Comparison of ENCODE assay signal across 8 cellular contexts in genomic region chr2:136468970-136469369, GRCh38.
A peak's percentile ranks its signal among the peaks of the same experiment; 100 is the strongest.
DNase-seq lines count a peak whose midpoint lies in the region; ATAC-seq and TF ChIP-seq lines count a peak whose summit lies in the region.
"Not testable (repeated sequence)": the region's sequence is repeated elsewhere in the genome, so short reads cannot be mapped to it uniquely, and the experiment has no call there.

No MANE protein-coding gene starts in this region.

- H2BK120ac ChIP-seq in neuronal stem cell (ENCODE audit: low read depth, low read length), result not testable (repeated sequence)

- 70 to 77% methylated on average over 4 to 7 of the region's 7 CpGs for WGBS in endodermal cell (ENCODE audit: insufficient coverage in 1 of 2, insufficient read length in 1 of 2), 2 experiments
- WGBS in neuronal stem cell (ENCODE audit: extremely low coverage in 2 of 2, insufficient read length in 2 of 2, insufficient replicate concordance in 1 of 2), 2 donors, result no CpG with 5 or more reads among the region's 7 CpGs

- H3K27ac ChIP-seq in GM23338 (ENCODE audit: low read depth); endodermal cell (ENCODE audit: low read depth, low read length); neuronal stem cell (replicated peaks; ENCODE audit: low read length): not testable (repeated sequence)

- intact Hi-C loops in Calu3 (cut with micrococcal nuclease; ENCODE audit: unreplicated experiment), result not testable (repeated sequence)

- not testable (repeated sequence) for H3K36me3 Mint-ChIP-seq in Calu3 (ENCODE audit: insufficient read depth, unreplicated experiment); endodermal cell (ENCODE audit: low read depth)
- H3K36me3 Mint-ChIP-seq in GM23338 (ENCODE audit: low read depth), result peaks cover 12% of the 10 kb centered on the region; the same call in 2 of the 3 replicates

- H3K27ac Mint-ChIP-seq in Calu3 (ENCODE audit: unreplicated experiment); GM23338; endodermal cell: not testable (repeated sequence)

- H3K27me3 Mint-ChIP-seq in Calu3 (ENCODE audit: unreplicated experiment) (peaks cover 13% of the 10 kb centered on the region), endodermal cell (ENCODE audit: insufficient read depth) (peaks cover 53% of the 10 kb centered on the region)
- H3K27me3 Mint-ChIP-seq in GM23338 (ENCODE audit: insufficient read depth, low read depth, poor library complexity), result not testable (repeated sequence)

- BruUV-seq in Calu3 (replicated peaks; lab: Mats Ljungman, UMichigan), result not testable (repeated sequence)

- not testable (repeated sequence) for H3K4me2 ChIP-seq in GM23338; neuronal stem cell (ENCODE audit: insufficient read depth, low read length, poor library complexity, severe bottlenecking)

- ATAC-seq in GM23338, result not testable (repeated sequence)

- H3K4ac ChIP-seq in neuronal stem cell (ENCODE audit: low read length), result not testable (repeated sequence)

- not testable (repeated sequence) for H2BK12ac ChIP-seq in neuronal stem cell (ENCODE audit: low read length)

- peak; percentile 42 for DNase-seq in Calu3
- peak; percentile 26 for DNase-seq in GM23338 (ENCODE audit: low spot score)
- DNase-seq in NCI-H2081 (lab: John Stamatoyannopoulos, UW), result peak; percentile 9 to 55
- peak; percentile 76 for DNase-seq in NCI-H2171 treated with DMSO at 0.1 percent for 48 hours (lab: John Stamatoyannopoulos, UW)
- peak; percentile 75 for DNase-seq in NCI-H69 (lab: John Stamatoyannopoulos, UW)
- peak; percentile 77 for DNase-seq in NT2/D1 (ENCODE audit: low read depth, low spot score)
- peak; percentile 79 for DNase-seq in endodermal cell
- DNase-seq in neuronal stem cell (ENCODE audit: low spot score), result not testable (repeated sequence)

- not testable (repeated sequence) for H2AK5ac ChIP-seq in neuronal stem cell (ENCODE audit: low read depth, low read length)

- H3K79me2 ChIP-seq in GM23338 (replicated peaks; ENCODE audit: insufficient read depth), result not testable (repeated sequence)

- not testable (repeated sequence) for H3F3A ChIP-seq in GM23338 (replicated peaks; ENCODE audit: low read depth)

- not testable (repeated sequence) for H3K79me1 ChIP-seq in neuronal stem cell (ENCODE audit: low read depth, low read length)

- not testable (repeated sequence) for H3K23ac ChIP-seq in neuronal stem cell (ENCODE audit: low read depth, low read length, poor library complexity)

- H4K20me1 ChIP-seq in GM23338 (replicated peaks; ENCODE audit: insufficient read depth), result not testable (repeated sequence)

- not testable (repeated sequence) for TF ChIP-seq CTCF in Calu3 (IDR thresholded peaks at IDR 0.05; ENCODE audit: unreplicated experiment); GM23338 (conservative IDR thresholded peaks at IDR 0.05; ENCODE audit: low read depth in 2 of 2); endodermal cell (conservative IDR thresholded peaks at IDR 0.05)

- not testable (repeated sequence) for H3K36me3 ChIP-seq in GM23338 (ENCODE audit: insufficient read depth); NT2/D1 (ENCODE audit: insufficient read depth, insufficient read length, low read length); endodermal cell (ENCODE audit: control insufficient read depth, insufficient read depth, low read length); neuronal stem cell (replicated peaks in 1 of 2; ENCODE audit: control insufficient read depth in 2 of 2, insufficient read depth in 2 of 2, low read length in 2 of 2)

- H3K27me3 ChIP-seq in GM23338 (ENCODE audit: insufficient read depth); NT2/D1 (ENCODE audit: insufficient read depth, insufficient read length); endodermal cell (ENCODE audit: control insufficient read depth, insufficient read depth, low read length, poor library complexity, severe bottlenecking); neuronal stem cell (ENCODE audit: control insufficient read depth in 3 of 3, insufficient read depth in 3 of 3, low read depth in 1 of 3, low read length in 3 of 3): not testable (repeated sequence)

- not testable (repeated sequence) for H3K4me3 Mint-ChIP-seq in Calu3 (ENCODE audit: low read depth, unreplicated experiment); GM23338; endodermal cell

- H2AFZ ChIP-seq in GM23338, result not testable (repeated sequence)
- peak overlapping the region; percentile 22 for H2AFZ ChIP-seq in neuronal stem cell (ENCODE audit: low read length)

- not testable (repeated sequence) for H3K4me1 Mint-ChIP-seq in Calu3 (ENCODE audit: low read depth, unreplicated experiment); GM23338; endodermal cell

- not testable (repeated sequence) for H3K9me3 Mint-ChIP-seq in Calu3 (ENCODE audit: low read depth, unreplicated experiment)
- peaks cover 32% of the 10 kb centered on the region for H3K9me3 Mint-ChIP-seq in GM23338
- peaks cover 36% of the 10 kb centered on the region for H3K9me3 Mint-ChIP-seq in endodermal cell

- not testable (repeated sequence) for H2BK15ac ChIP-seq in neuronal stem cell (ENCODE audit: low read length)

- not testable (repeated sequence) for H4K91ac ChIP-seq in neuronal stem cell (ENCODE audit: low read depth, low read length, poor library complexity)

- not testable (repeated sequence) for H3K4me3 ChIP-seq in GM23338; NT2/D1 (ENCODE audit: insufficient read length, low read depth); endodermal cell (ENCODE audit: low read length); neuronal stem cell (ENCODE audit: low read length in 2 of 2)

- not testable (repeated sequence) for H3K9ac ChIP-seq in NT2/D1 (ENCODE audit: insufficient read length, low read depth); endodermal cell (ENCODE audit: extremely low read depth, low read length, poor library complexity, severe bottlenecking); neuronal stem cell (ENCODE audit: low read depth, low read length, poor library complexity)

- not testable (repeated sequence) for H3K9me3 ChIP-seq in NT2/D1 (ENCODE audit: insufficient read depth, low read length); neuronal stem cell (replicated peaks in 1 of 2; ENCODE audit: control insufficient read depth in 2 of 2, insufficient read depth in 1 of 2, low read depth in 1 of 2, low read length in 2 of 2)
- peaks cover 15% of the 10 kb centered on the region for H3K9me3 ChIP-seq in endodermal cell (ENCODE audit: control insufficient read depth, low read length)

- not testable (repeated sequence) for H3K14ac ChIP-seq in neuronal stem cell (ENCODE audit: low read length)

- CTCF ChIA-PET in Calu3 (lab: Charles Lee), result interaction anchor here (0.5 kb wide), 1 partner anchor 18 kb away, joined by 5 read pairs; no protein-coding TSS in a partner anchor

- H3K4me1 ChIP-seq in GM23338 (ENCODE audit: insufficient read depth); NT2/D1 (ENCODE audit: insufficient read depth, insufficient read length); endodermal cell (ENCODE audit: control insufficient read depth, insufficient read depth, low read length); neuronal stem cell (ENCODE audit: control insufficient read depth in 2 of 2, insufficient read depth in 1 of 2, low read depth in 1 of 2, low read length in 2 of 2): not testable (repeated sequence)

- not testable (repeated sequence) for H3K9me2 ChIP-seq in GM23338 (ENCODE audit: insufficient read depth)

- not testable (repeated sequence) for H3K18ac ChIP-seq in neuronal stem cell (ENCODE audit: low read length)

- not testable (repeated sequence) for H4K8ac ChIP-seq in neuronal stem cell (ENCODE audit: low read depth, low read length)

- not testable (repeated sequence) for H2BK5ac ChIP-seq in neuronal stem cell (ENCODE audit: low read length)
